ENCODE assay signal across 8 cellular contexts in genomic region chr1:68232354-68233148, GRCh38. TPM values are rescaled to one million over a fixed set of nuclear protein-coding genes. Genes with fewer than 3 reads are reported as not detected.
A peak's percentile ranks its signal among the peaks of the same experiment; 100 is the strongest.
DNase-seq lines count a peak whose midpoint lies in the region; ATAC-seq lines count a peak whose summit lies in the region.

Gene WLS (minus strand): TSS chr1:68232523. CDS start chr1:68232299, 224 bp downstream.

- no peak within 1 kb of the TSS for H3K27ac Mint-ChIP-seq in activated naive CD8-positive, alpha-beta T cell

- no peaks in the 10 kb centered on the region for H3K36me3 Mint-ChIP-seq in activated naive CD8-positive, alpha-beta T cell

- H3K36me3 ChIP-seq in neuron (ENCODE audit: insufficient read depth, low read length): no peaks in the 10 kb centered on the region

- H3K9me3 Mint-ChIP-seq in activated naive CD8-positive, alpha-beta T cell (ENCODE audit: low read depth): no peaks in the 10 kb centered on the region

- no peak for ATAC-seq in HG02870 (IDR thresholded peaks at IDR 0.05; ENCODE audit: unreplicated experiment)
- ATAC-seq in HG02840 (IDR thresholded peaks at IDR 0.05; ENCODE audit: low FRiP score, unreplicated experiment): no peak

- peak within 1 kb of the TSS; percentile 72 for H3K4me3 Mint-ChIP-seq in activated naive CD8-positive, alpha-beta T cell

- H3K9me3 ChIP-seq in neuron (ENCODE audit: low read length): no peaks in the 10 kb centered on the region

- peak within 1 kb of the TSS; percentile 73 for H2AFZ ChIP-seq in neuron (ENCODE audit: low read depth, low read length)

- peak within 1 kb of the TSS; percentile 100 for H3K4me3 ChIP-seq in neuron (ENCODE audit: low read length)

- DNase-seq in D341Med (ENCODE audit: low spot score): peak; percentile 71
- peak; percentile 24 for DNase-seq in NCI-H1048 (lab: John Stamatoyannopoulos, UW)
- DNase-seq in glomerular endothelial cell (ENCODE audit: extremely low read depth, low read depth, low spot score): no peak
- DNase-seq in SIG-M5 (lab: John Stamatoyannopoulos, UW): no peak

- H3K27me3 ChIP-seq in neuron (ENCODE audit: insufficient read depth, low read length): no peaks in the 10 kb centered on the region

- peaks cover 31% of the 10 kb centered on the region for H3K27me3 Mint-ChIP-seq in activated naive CD8-positive, alpha-beta T cell

- H3K4me1 Mint-ChIP-seq in activated naive CD8-positive, alpha-beta T cell (ENCODE audit: low read depth): peaks cover 16% of the 10 kb centered on the region

- peaks cover 40% of the 10 kb centered on the region for H3K4me1 ChIP-seq in neuron (ENCODE audit: insufficient read depth, low read length)

RNA-seq across cellular contexts. Expression of gene WLS, which starts in this region (rescaled TPM):
- 99.6 and 118 TPM in 2 replicates for total RNA-seq in glomerular endothelial cell

Comparison
In these comparisons a context has a peak if more than half of its experiments do, and no peak if none do; other contexts are left out.
1. DNase-seq: peak in D341Med (single experiment) and NCI-H1048 (single experiment); none in glomerular endothelial cell (single experiment) and SIG-M5 (single experiment).